In the genomic region with DNA sequence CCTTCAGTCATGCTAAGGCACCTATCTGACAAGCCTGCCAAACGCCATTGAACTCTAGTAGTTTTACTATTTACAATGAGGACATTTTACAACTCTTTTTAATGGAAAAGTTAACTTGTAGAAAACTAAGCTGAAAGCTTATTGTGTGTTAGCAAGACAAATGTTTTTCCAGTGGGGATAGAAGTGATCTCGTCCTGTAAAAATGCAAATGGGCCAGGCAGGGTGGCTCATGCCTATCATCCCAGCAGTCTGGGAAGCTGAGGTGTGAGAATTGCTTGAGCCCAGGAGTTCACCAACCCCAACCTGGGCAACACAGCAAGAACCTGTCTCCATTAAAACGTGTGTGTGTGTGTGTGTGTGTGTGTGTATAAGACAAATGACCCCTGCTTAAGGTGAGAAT, we compare ENCODE assay signal across 9 cellular contexts. TPM values are rescaled to one million over a fixed set of nuclear protein-coding genes. Genes with fewer than 3 reads are reported as not detected.
DNase-seq lines count a peak whose midpoint lies in the region; ATAC-seq and TF ChIP-seq lines count a peak whose summit lies in the region.
"Had no signal": no experiment of that assay in that cellular context is flagged by ENCODE, and none has a peak within 500 bp of the region (broad histone marks: within the 10 kb centered on the region; RNA-seq: fewer than 3 reads in every experiment).

No MANE protein-coding gene starts in this region.

- peaks cover 46% of the 10 kb centered on the region for H3K4me1 ChIP-seq in CD8-positive, alpha-beta memory T cell (ENCODE audit: insufficient read depth, low read length)
- peaks cover 41% of the 10 kb centered on the region for H3K4me1 ChIP-seq in Karpas-422 (ENCODE audit: low read length)
- peaks cover 30% of the 10 kb centered on the region for H3K4me1 ChIP-seq in neural progenitor cell

- POLR2A ChIA-PET in CD8-positive, alpha-beta memory T cell (lab: Charles Lee), result interaction anchor here (0.9 to 1.7 kb wide), 4 partner anchors 104 to 533 kb away, joined by 3 to 6 read pairs (median 5); partner anchors contain the start of genes CHCHD2 and LANCL2

- H3K27ac ChIP-seq in CD8-positive, alpha-beta memory T cell (ENCODE audit: low read depth, low read length), result peak overlapping the region; percentile 74
- no peak overlapping the region for H3K27ac ChIP-seq in Karpas-422 (ENCODE audit: low read length)
- H3K27ac ChIP-seq in neural progenitor cell, result no peak overlapping the region

- H3F3A ChIP-seq in neural progenitor cell (ENCODE audit: low read depth), result peaks cover 17% of the 10 kb centered on the region

- H3K36me3 Mint-ChIP-seq in CD8-positive, alpha-beta memory T cell, result peaks cover 0 to 8% (median 0%) of the 10 kb centered on the region in 3 donors
- H3K36me3 Mint-ChIP-seq in neural progenitor cell, result no peaks in the 10 kb centered on the region

- DNase-seq in CD8-positive, alpha-beta memory T cell, result no peak
- DNase-seq in Karpas-422 (no peak), cardiac fibroblast (ENCODE audit: low read depth in 2 of 2) (peak; percentile 16 to 28), neural progenitor cell (ENCODE audit: low spot score) (no peak), omental fat pad (ENCODE audit: low spot score) (no peak)
- no peak for DNase-seq in stimulated activated naive CD4-positive, alpha-beta T cell (lab: John Stamatoyannopoulos, UW)
- DNase-seq: SHP77 treated with DMSO at 0.1 percent for 48 hours had no signal

- no peaks in the 10 kb centered on the region for H3K27me3 ChIP-seq in CD8-positive, alpha-beta memory T cell (ENCODE audit: insufficient read depth, low read length, poor library complexity, severe bottlenecking)
- H3K27me3 ChIP-seq in Karpas-422 (ENCODE audit: low read length), result peaks cover 11% of the 10 kb centered on the region
- peaks cover 24% of the 10 kb centered on the region for H3K27me3 ChIP-seq in neural progenitor cell

- H4K20me1 ChIP-seq in Karpas-422 (ENCODE audit: insufficient read depth, low read depth, low read length) (peaks cover 20% of the 10 kb centered on the region), neural progenitor cell (ENCODE audit: low read depth) (peaks cover 26% of the 10 kb centered on the region)

- H3K4me3 Mint-ChIP-seq in CD8-positive, alpha-beta memory T cell, result peak overlapping the region; percentile 81 to 99 (median 92)
- peak overlapping the region; percentile 92 for H3K4me3 Mint-ChIP-seq in neural progenitor cell

- peak overlapping the region; percentile 75 for H3K4me3 ChIP-seq in CD8-positive, alpha-beta memory T cell (ENCODE audit: low read length)
- H3K4me3 ChIP-seq in Karpas-422 (ENCODE audit: low read length) (no peak overlapping the region), cardiac fibroblast (replicated peaks in 1 of 2; ENCODE audit: low read depth in 2 of 2, low read length in 2 of 2) (no peak overlapping the region), neural progenitor cell (no peak overlapping the region)

- H3K4me2 ChIP-seq in Karpas-422 (ENCODE audit: low read depth, low read length, poor library complexity, severe bottlenecking) (peak overlapping the region; percentile 100), neural progenitor cell (no peak overlapping the region)

- no peak for ATAC-seq in HG03135 (IDR thresholded peaks at IDR 0.05; ENCODE audit: unreplicated experiment)
- ATAC-seq in HG03025 (IDR thresholded peaks at IDR 0.05; ENCODE audit: low FRiP score, unreplicated experiment), result no peak
- no peak for ATAC-seq in omental fat pad (ENCODE audit: low FRiP score)

- H3K9me3 ChIP-seq in CD8-positive, alpha-beta memory T cell (ENCODE audit: low read length), result no peaks in the 10 kb centered on the region
- H3K9me3 ChIP-seq in Karpas-422 (ENCODE audit: low read length), result no peaks in the 10 kb centered on the region
- H3K9me3 ChIP-seq in neural progenitor cell (ENCODE audit: low read depth), result no peaks in the 10 kb centered on the region

- H3K9me3 Mint-ChIP-seq in CD8-positive, alpha-beta memory T cell, result no peaks in the 10 kb centered on the region
- H3K9me3 Mint-ChIP-seq in neural progenitor cell, result no peaks in the 10 kb centered on the region

- no peaks in the 10 kb centered on the region for H3K36me3 ChIP-seq in CD8-positive, alpha-beta memory T cell (ENCODE audit: insufficient read depth, low read length)
- H3K36me3 ChIP-seq in Karpas-422 (ENCODE audit: insufficient read depth, low read length) (no peaks in the 10 kb centered on the region), neural progenitor cell (no peaks in the 10 kb centered on the region)

- H3K27me3 Mint-ChIP-seq in CD8-positive, alpha-beta memory T cell, result peaks cover 0 to 1% of the 10 kb centered on the region in 2 donors
- peaks cover 11% of the 10 kb centered on the region for H3K27me3 Mint-ChIP-seq in neural progenitor cell (ENCODE audit: insufficient read depth, low read depth)

- TF ChIP-seq CTCF in cardiac fibroblast (IDR thresholded peaks at IDR 0.05; ENCODE audit: low read depth, low read length), result no peak
- TF ChIP-seq CTCF in neural progenitor cell (IDR thresholded peaks at IDR 0.05), result no peak
- no peak for TF ChIP-seq CTCF in omental fat pad (IDR thresholded peaks at IDR 0.05)

- CTCF ChIA-PET in CD8-positive, alpha-beta memory T cell (lab: Charles Lee), result interaction anchor here (0.7 to 2.5 kb wide), 7 partner anchors 9 to 208 kb away, joined by 3 to 10 read pairs (median 4); no protein-coding TSS in a partner anchor

- no peaks in the 10 kb centered on the region for H3K9me2 ChIP-seq in Karpas-422 (replicated peaks; ENCODE audit: insufficient read depth, low read length)

- peak overlapping the region; percentile 82 to 98 (median 92) for H3K27ac Mint-ChIP-seq in CD8-positive, alpha-beta memory T cell
- H3K27ac Mint-ChIP-seq in neural progenitor cell, result no peak overlapping the region

- H3K9ac ChIP-seq in Karpas-422 (ENCODE audit: low read length) (peak overlapping the region; percentile 84; the same call in 1 of the 2 replicates), neural progenitor cell (no peak overlapping the region)

- H3K79me2 ChIP-seq in Karpas-422 (ENCODE audit: low read length) (no peaks in the 10 kb centered on the region), neural progenitor cell (ENCODE audit: low read depth) (peaks cover 35% of the 10 kb centered on the region)

- peaks cover 43 to 49% (median 49%) of the 10 kb centered on the region in 3 donors for H3K4me1 Mint-ChIP-seq in CD8-positive, alpha-beta memory T cell
- peaks cover 29% of the 10 kb centered on the region for H3K4me1 Mint-ChIP-seq in neural progenitor cell

- no peak overlapping the region for H2AFZ ChIP-seq in Karpas-422 (ENCODE audit: low read length)
- no peak overlapping the region for H2AFZ ChIP-seq in neural progenitor cell (replicated peaks)

RNA-seq across cellular contexts. Expression of gene VOPP1, which starts 1.2 kb away (rescaled TPM):
- total RNA-seq in CD8-positive, alpha-beta memory T cell, result 10 to 100 TPM; 65.6 to 67.3 TPM
- 34.8 TPM for polyA plus RNA-seq in CD8-positive, alpha-beta memory T cell
- total RNA-seq in Karpas-422 (2014; rRNA removed; shearing (Covaris generic); ENCODE audit: low replicate concordance), result 14.7 and 21.6 TPM in 2 replicates
- total RNA-seq in neural progenitor cell (ENCODE audit: low replicate concordance), result 46.6 and 55.9 TPM in 2 replicates
- total RNA-seq in omental fat pad, result 10 to 100 TPM; 31.3 to 64.0 (median 57.9) TPM

Comparison
In these comparisons a context has a peak if more than half of its experiments do, and no peak if none do; other contexts are left out.
1. DNase-seq: peak in cardiac fibroblast (2 of 2); none in CD8-positive, alpha-beta memory T cell (0 of 5), Karpas-422 (single experiment), neural progenitor cell (single experiment), stimulated activated naive CD4-positive, alpha-beta T cell (0 of 6) and omental fat pad (single experiment).